ENCODE assay signal across 2 cellular contexts in genomic region chr21:43986544-43987451, GRCh38.
TF ChIP-seq lines count a peak whose summit lies in the region.

No MANE protein-coding gene starts in this region.

TF ChIP-seq in SK-N-SH treated with all-trans-retinoic acid at 6 μM for 48 hours, 23 proteins besides CTCF, POLR2A, EP300 and RAD21 (continued from another document):
- no peak for TF ChIP-seq CREB5 (CRISPR knock-in tag; IDR thresholded peaks at IDR 0.05; ENCODE audit: low read depth)
- TF ChIP-seq SNAI2 (CRISPR knock-in tag; IDR thresholded peaks at IDR 0.05), result no peak
- no peak for TF ChIP-seq POU6F1 (CRISPR knock-in tag; IDR thresholded peaks at IDR 0.05; ENCODE audit: borderline replicate concordance, low read depth)
- TF ChIP-seq ZFP3 (CRISPR knock-in tag; IDR thresholded peaks at IDR 0.05), result no peak
- TF ChIP-seq ARNTL (CRISPR knock-in tag; IDR thresholded peaks at IDR 0.05; ENCODE audit: borderline replicate concordance, low read depth), result no peak
- no peak for TF ChIP-seq TSHZ2 (CRISPR knock-in tag; IDR thresholded peaks at IDR 0.05)
- TF ChIP-seq GLIS3 (CRISPR knock-in tag; IDR thresholded peaks at IDR 0.05), result no peak
- TF ChIP-seq ZNF565 (CRISPR knock-in tag; conservative IDR thresholded peaks at IDR 0.05; ENCODE audit: low read depth), result no peak
- TF ChIP-seq PPARA (CRISPR knock-in tag; IDR thresholded peaks at IDR 0.05; ENCODE audit: borderline replicate concordance), result no peak

TF ChIP-seq in WTC11, 78 proteins besides CTCF, POLR2A, EP300 and RAD21 (continued from another document):
- TF ChIP-seq ATF1 (CRISPR knock-in tag; IDR thresholded peaks at IDR 0.05) (no peak), TP53 (CRISPR knock-in tag; IDR thresholded peaks at IDR 0.05) (no peak), JUN (CRISPR knock-in tag; IDR thresholded peaks at IDR 0.05) (no peak), ZNF423 (CRISPR knock-in tag; IDR thresholded peaks at IDR 0.05) (no peak), STAT6 (CRISPR knock-in tag; conservative IDR thresholded peaks at IDR 0.05; ENCODE audit: low read depth) (no peak), TEAD1 (CRISPR knock-in tag; IDR thresholded peaks at IDR 0.05) (no peak), ELF4 (CRISPR knock-in tag; IDR thresholded peaks at IDR 0.05; ENCODE audit: low read depth) (no peak), ERG (CRISPR knock-in tag; IDR thresholded peaks at IDR 0.05) (no peak), MLX (CRISPR knock-in tag; IDR thresholded peaks at IDR 0.05) (no peak), PREB (CRISPR knock-in tag; IDR thresholded peaks at IDR 0.05; ENCODE audit: borderline replicate concordance) (no peak), ZNF232 (CRISPR knock-in tag; IDR thresholded peaks at IDR 0.05) (no peak), JAZF1 (CRISPR knock-in tag; IDR thresholded peaks at IDR 0.05) (no peak), ARID4B (CRISPR knock-in tag; IDR thresholded peaks at IDR 0.05; ENCODE audit: borderline replicate concordance) (no peak)
